Comparison of ENCODE assay signal across 2 cellular contexts in the genomic region with DNA sequence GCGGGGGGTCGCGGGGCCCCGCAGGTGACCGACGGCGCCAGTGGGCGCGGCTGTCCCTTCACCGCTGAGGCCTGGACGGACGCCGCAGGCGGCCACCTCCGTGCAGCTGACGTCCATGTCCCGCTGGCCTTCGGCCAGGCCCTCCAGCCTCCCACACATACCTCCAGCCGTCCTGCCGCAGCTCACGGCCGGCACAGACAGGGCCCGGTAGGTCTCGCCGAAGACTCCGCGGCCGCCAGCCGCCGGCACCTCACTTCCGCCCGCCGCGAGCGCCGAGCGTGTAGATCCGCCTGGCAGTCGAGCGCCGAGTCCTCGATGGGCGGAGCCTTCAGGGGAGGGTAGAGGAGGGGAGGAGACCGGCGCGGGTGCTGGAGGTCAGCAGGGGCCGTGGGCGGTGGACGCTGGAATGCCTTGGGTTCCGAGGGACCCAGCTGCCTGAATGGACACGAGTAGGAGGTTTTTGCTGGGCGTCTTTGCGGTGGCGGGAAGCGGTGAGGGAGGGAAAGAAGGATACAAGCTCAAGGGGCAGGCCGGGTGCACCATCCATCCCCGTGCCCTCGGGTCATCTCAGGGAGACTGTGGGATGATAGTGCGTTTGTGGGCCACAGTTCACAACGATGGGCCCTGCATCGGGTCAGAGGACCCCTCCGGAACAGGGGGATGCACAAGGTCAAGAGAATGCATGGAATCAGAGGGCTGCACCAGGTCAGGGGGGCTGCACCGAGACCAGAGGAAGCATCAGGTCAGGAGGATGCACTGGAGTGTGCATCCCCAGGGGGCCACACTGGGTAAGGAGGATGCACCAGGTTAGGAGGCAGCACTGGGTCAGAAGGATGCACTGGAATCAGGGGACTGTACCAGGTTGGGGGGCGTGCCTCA.
TF ChIP-seq lines count a peak whose summit lies in the region.

TSS of gene EXOC2 (minus strand) at position 282 of the 879 bp plus-strand sequence. CDS start 55,321 bp downstream, outside the sequence.

TF ChIP-seq in GM23338, 12 proteins besides CTCF, POLR2A, EP300 and RAD21 (continued from another document):
- TF ChIP-seq, protein P1, sequence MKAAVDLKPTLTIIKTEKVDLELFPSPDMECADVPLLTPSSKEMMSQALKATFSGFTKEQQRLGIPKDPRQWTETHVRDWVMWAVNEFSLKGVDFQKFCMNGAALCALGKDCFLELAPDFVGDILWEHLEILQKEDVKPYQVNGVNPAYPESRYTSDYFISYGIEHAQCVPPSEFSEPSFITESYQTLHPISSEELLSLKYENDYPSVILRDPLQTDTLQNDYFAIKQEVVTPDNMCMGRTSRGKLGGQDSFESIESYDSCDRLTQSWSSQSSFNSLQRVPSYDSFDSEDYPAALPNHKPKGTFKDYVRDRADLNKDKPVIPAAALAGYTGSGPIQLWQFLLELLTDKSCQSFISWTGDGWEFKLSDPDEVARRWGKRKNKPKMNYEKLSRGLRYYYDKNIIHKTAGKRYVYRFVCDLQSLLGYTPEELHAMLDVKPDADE (IDR thresholded peaks at IDR 0.05), result peak; percentile 93

TF ChIP-seq in SK-N-SH, 30 proteins besides CTCF, POLR2A, EP300 and RAD21 (continued from another document):
- TF ChIP-seq POLR2AphosphoS5 (IDR thresholded peaks at IDR 0.05; ENCODE audit: low read depth, low read length) (peak; percentile 79), CHD2 (IDR thresholded peaks at IDR 0.05; ENCODE audit: low read length, partially characterized antibody) (peak; percentile 76), SIN3A (IDR thresholded peaks at IDR 0.05; ENCODE audit: borderline replicate concordance, low read depth, low read length) (peak; percentile 84; the same call in 1 of the 2 replicates), YY1 (IDR thresholded peaks at IDR 0.05; ENCODE audit: low read depth) (peak; percentile 81), MXI1 (IDR thresholded peaks at IDR 0.05; ENCODE audit: low read depth, low read length) (peak; percentile 27; the same call in 1 of the 2 replicates), RCOR1 (IDR thresholded peaks at IDR 0.05; ENCODE audit: low read length) (0 out of 2 replicates have a peak, but pooled peaks have one; percentile 29), NFIC (IDR thresholded peaks at IDR 0.05; ENCODE audit: borderline replicate concordance) (peak; percentile 27), ELF1 (IDR thresholded peaks at IDR 0.05) (peak; percentile 94), MAX (IDR thresholded peaks at IDR 0.05; ENCODE audit: low read depth) (peak; percentile 71)
- TF ChIP-seq, protein P2, sequence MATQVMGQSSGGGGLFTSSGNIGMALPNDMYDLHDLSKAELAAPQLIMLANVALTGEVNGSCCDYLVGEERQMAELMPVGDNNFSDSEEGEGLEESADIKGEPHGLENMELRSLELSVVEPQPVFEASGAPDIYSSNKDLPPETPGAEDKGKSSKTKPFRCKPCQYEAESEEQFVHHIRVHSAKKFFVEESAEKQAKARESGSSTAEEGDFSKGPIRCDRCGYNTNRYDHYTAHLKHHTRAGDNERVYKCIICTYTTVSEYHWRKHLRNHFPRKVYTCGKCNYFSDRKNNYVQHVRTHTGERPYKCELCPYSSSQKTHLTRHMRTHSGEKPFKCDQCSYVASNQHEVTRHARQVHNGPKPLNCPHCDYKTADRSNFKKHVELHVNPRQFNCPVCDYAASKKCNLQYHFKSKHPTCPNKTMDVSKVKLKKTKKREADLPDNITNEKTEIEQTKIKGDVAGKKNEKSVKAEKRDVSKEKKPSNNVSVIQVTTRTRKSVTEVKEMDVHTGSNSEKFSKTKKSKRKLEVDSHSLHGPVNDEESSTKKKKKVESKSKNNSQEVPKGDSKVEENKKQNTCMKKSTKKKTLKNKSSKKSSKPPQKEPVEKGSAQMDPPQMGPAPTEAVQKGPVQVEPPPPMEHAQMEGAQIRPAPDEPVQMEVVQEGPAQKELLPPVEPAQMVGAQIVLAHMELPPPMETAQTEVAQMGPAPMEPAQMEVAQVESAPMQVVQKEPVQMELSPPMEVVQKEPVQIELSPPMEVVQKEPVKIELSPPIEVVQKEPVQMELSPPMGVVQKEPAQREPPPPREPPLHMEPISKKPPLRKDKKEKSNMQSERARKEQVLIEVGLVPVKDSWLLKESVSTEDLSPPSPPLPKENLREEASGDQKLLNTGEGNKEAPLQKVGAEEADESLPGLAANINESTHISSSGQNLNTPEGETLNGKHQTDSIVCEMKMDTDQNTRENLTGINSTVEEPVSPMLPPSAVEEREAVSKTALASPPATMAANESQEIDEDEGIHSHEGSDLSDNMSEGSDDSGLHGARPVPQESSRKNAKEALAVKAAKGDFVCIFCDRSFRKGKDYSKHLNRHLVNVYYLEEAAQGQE (IDR thresholded peaks at IDR 0.05; ENCODE audit: low read depth, low read length), result 0 out of 2 replicates have a peak, but pooled peaks have one; percentile 49
